ENCODE assay signal across 29 cellular contexts in genomic region chr4:47451657-47452056, GRCh38. TPM values are rescaled to one million over a fixed set of nuclear protein-coding genes. Genes with fewer than 3 reads are reported as not detected.
DNase-seq lines count a peak whose midpoint lies in the region; ATAC-seq and TF ChIP-seq lines count a peak whose summit lies in the region.
"Had no signal": no experiment of that assay in that cellular context is flagged by ENCODE, and none has a peak within 500 bp of the region (broad histone marks: within the 10 kb centered on the region; RNA-seq: fewer than 3 reads in every experiment).

No MANE protein-coding gene starts in this region.

- peak overlapping the region; percentile 4 for H3K27ac Mint-ChIP-seq in activated naive CD4-positive, alpha-beta T cell treated with anti-CD3 and anti-CD28 coated beads, Interleukin-2, amount 50 U/mL, for 24 hours
- peak overlapping the region; percentile 12 for H3K27ac Mint-ChIP-seq in progenitor cell of endocrine pancreas
- H3K27ac Mint-ChIP-seq: B cell, memory B cell, neural progenitor cell, WTC11 had no signal

- intact Hi-C loops in lower leg skin (cut with DNase I; ENCODE audit: low total_unique reads): no loop called here

- TF ChIP-seq CTCF in HFF-Myc (IDR thresholded peaks at IDR 0.05; ENCODE audit: low read depth, low read length, missing control alignments): no peak
- no peak for TF ChIP-seq CTCF in progenitor cell of endocrine pancreas (IDR thresholded peaks at IDR 0.05; ENCODE audit: unreplicated experiment)
- no peak for TF ChIP-seq CTCF in lower leg skin (IDR thresholded peaks at IDR 0.05)

- 57 to 58% methylated on average over 4 of the region's 4 CpGs for WGBS in lower leg skin, 2 donors

- H3K4me3 ChIP-seq in HFF-Myc (replicated peaks; ENCODE audit: low read depth, low read length) (no peak overlapping the region), lower leg skin (ENCODE audit: low read depth, poor library complexity, severe bottlenecking) (no peak overlapping the region)
- H3K4me3 ChIP-seq: ascending aorta, neural progenitor cell, PC-9 had no signal

- no peak for DNase-seq in activated naive CD4-positive, alpha-beta T cell treated with Interleukin-2 at 50 U/mL for 16 hours
- peak; percentile 26 for DNase-seq in HFF-Myc (ENCODE audit: extremely low read depth, low read depth)
- peak; percentile 26 for DNase-seq in fibroblast of peridontal ligament (ENCODE audit: extremely low read depth)
- no peak for DNase-seq in progenitor cell of endocrine pancreas (ENCODE audit: low spot score, unreplicated experiment)
- DNase-seq in lower leg skin (ENCODE audit: low spot score in 2 of 2): no peak
- no peak for DNase-seq in activated T-cell treated with anti-CD3 and anti-CD28 coated beads, Interleukin-2, amount 50 U/mL, for 4 hours
- DNase-seq: activated CD4-positive, alpha-beta T cell treated with anti-CD3 and anti-CD28 coated beads, Interleukin-2, amount 50 U/mL, for 1 hour; activated naive CD4-positive, alpha-beta T cell treated with anti-CD3 and anti-CD28 coated beads, Interleukin-2, amount 50 U/mL, for 16 hours; central memory CD4-positive, alpha-beta T cell; DMS79; HCEC 1CT; KBM-7; NCI-H1105; NCI-H187 treated with DMSO at 0.1 percent for 48 hours; NCI-H524 treated with DMSO at 0.1 percent for 48 hours; PC-9; posterior cingulate gyrus; SHP77; stimulated activated CD4-positive, alpha-beta T cell treated with anti-CD3 and anti-CD28 coated beads, Interleukin-15, amount 100 ng/mL, for 24 hours; stimulated activated naive CD4-positive, alpha-beta T cell; T1000 had no signal

- TF ChIP-seq POLR2A in lower leg skin (IDR thresholded peaks at IDR 0.05): no peak

- ATAC-seq in activated T-cell treated with anti-CD3 and anti-CD28 coated beads, Interleukin-2, amount 50 U/mL, for 4 hours: no peak
- ATAC-seq in HG03565 (IDR thresholded peaks at IDR 0.05; ENCODE audit: unreplicated experiment): no peak
- ATAC-seq: sciatic nerve, WTC11 had no signal

- no peak overlapping the region for H3K4me3 Mint-ChIP-seq in activated naive CD4-positive, alpha-beta T cell treated with anti-CD3 and anti-CD28 coated beads, Interleukin-2, amount 50 U/mL, for 24 hours
- no peak overlapping the region for H3K4me3 Mint-ChIP-seq in progenitor cell of endocrine pancreas (ENCODE audit: low read depth)
- H3K4me3 Mint-ChIP-seq in activated T-cell treated with anti-CD3 and anti-CD28 coated beads, Interleukin-2, amount 50 U/mL, for 4 hours: no peak overlapping the region
- H3K4me3 Mint-ChIP-seq: B cell, memory B cell, neural progenitor cell, WTC11 had no signal

- peaks cover 12% of the 10 kb centered on the region for H3K4me1 Mint-ChIP-seq in activated naive CD4-positive, alpha-beta T cell treated with anti-CD3 and anti-CD28 coated beads, Interleukin-2, amount 50 U/mL, for 24 hours
- H3K4me1 Mint-ChIP-seq in progenitor cell of endocrine pancreas (ENCODE audit: low read depth): peaks cover 2% of the 10 kb centered on the region
- H3K4me1 Mint-ChIP-seq in activated T-cell treated with anti-CD3 and anti-CD28 coated beads, Interleukin-2, amount 50 U/mL, for 4 hours (ENCODE audit: low read depth): peaks cover 5% of the 10 kb centered on the region
- H3K4me1 Mint-ChIP-seq: B cell, neural progenitor cell, WTC11 had no signal

- no peaks in the 10 kb centered on the region for H3K9me3 Mint-ChIP-seq in activated naive CD4-positive, alpha-beta T cell treated with anti-CD3 and anti-CD28 coated beads, Interleukin-2, amount 50 U/mL, for 24 hours
- H3K9me3 Mint-ChIP-seq in progenitor cell of endocrine pancreas (ENCODE audit: low read depth): no peaks in the 10 kb centered on the region
- no peaks in the 10 kb centered on the region for H3K9me3 Mint-ChIP-seq in activated T-cell treated with anti-CD3 and anti-CD28 coated beads, Interleukin-2, amount 50 U/mL, for 4 hours
- H3K9me3 Mint-ChIP-seq: memory B cell, neural progenitor cell, WTC11 had no signal

- H3K27me3 Mint-ChIP-seq in activated naive CD4-positive, alpha-beta T cell treated with anti-CD3 and anti-CD28 coated beads, Interleukin-2, amount 50 U/mL, for 24 hours: no peaks in the 10 kb centered on the region
- no peaks in the 10 kb centered on the region for H3K27me3 Mint-ChIP-seq in progenitor cell of endocrine pancreas
- no peaks in the 10 kb centered on the region for H3K27me3 Mint-ChIP-seq in activated T-cell treated with anti-CD3 and anti-CD28 coated beads, Interleukin-2, amount 50 U/mL, for 4 hours (ENCODE audit: low read depth)
- H3K27me3 Mint-ChIP-seq: B cell, memory B cell had no signal

- peaks cover 24% of the 10 kb centered on the region for H3K36me3 Mint-ChIP-seq in activated naive CD4-positive, alpha-beta T cell treated with anti-CD3 and anti-CD28 coated beads, Interleukin-2, amount 50 U/mL, for 24 hours
- peaks cover 25% of the 10 kb centered on the region for H3K36me3 Mint-ChIP-seq in progenitor cell of endocrine pancreas (ENCODE audit: insufficient read depth)
- H3K36me3 Mint-ChIP-seq in activated T-cell treated with anti-CD3 and anti-CD28 coated beads, Interleukin-2, amount 50 U/mL, for 4 hours (ENCODE audit: insufficient read depth): peaks cover 36% of the 10 kb centered on the region
- H3K36me3 Mint-ChIP-seq: WTC11 had no signal

RNA-seq across cellular contexts. Expression of gene COMMD8, which starts 11.8 kb away (rescaled TPM):
- total RNA-seq in progenitor cell of endocrine pancreas: 19.8 and 20.8 TPM in 2 replicates
- 10 to 100 TPM; 12.0 to 16.7 (median 14.8) TPM for total RNA-seq in lower leg skin
- 10 to 100 TPM; 19.2 to 23.5 (median 22.0) TPM for total RNA-seq in activated T-cell treated with anti-CD3 and anti-CD28 coated beads, Interleukin-2, amount 50 U/mL, for 4 hours

RNA-seq across cellular contexts. Expression of gene ATP10D, which starts 33.4 kb away (rescaled TPM):
- total RNA-seq in progenitor cell of endocrine pancreas (35.2 TPM in 2 replicates), lower leg skin (10 to 100 TPM; 32.4 to 65.6 (median 39.3) TPM)
- 1 to 10 TPM; 1.7 to 2.9 (median 1.9) TPM for total RNA-seq in activated T-cell treated with anti-CD3 and anti-CD28 coated beads, Interleukin-2, amount 50 U/mL, for 4 hours

Comparison
In these comparisons a context has a peak if more than half of its experiments do, and no peak if none do; other contexts are left out.
1. DNase-seq: peak in HFF-Myc (single experiment) and fibroblast of peridontal ligament (single experiment); none in activated naive CD4-positive, alpha-beta T cell treated with Interleukin-2 at 50 U/mL for 16 hours (single experiment), progenitor cell of endocrine pancreas (single experiment), lower leg skin (0 of 2) and activated T-cell treated with anti-CD3 and anti-CD28 coated beads, Interleukin-2, amount 50 U/mL, for 4 hours (single experiment).